Comparison of ENCODE assay signal across 1 cellular context in the genomic region with DNA sequence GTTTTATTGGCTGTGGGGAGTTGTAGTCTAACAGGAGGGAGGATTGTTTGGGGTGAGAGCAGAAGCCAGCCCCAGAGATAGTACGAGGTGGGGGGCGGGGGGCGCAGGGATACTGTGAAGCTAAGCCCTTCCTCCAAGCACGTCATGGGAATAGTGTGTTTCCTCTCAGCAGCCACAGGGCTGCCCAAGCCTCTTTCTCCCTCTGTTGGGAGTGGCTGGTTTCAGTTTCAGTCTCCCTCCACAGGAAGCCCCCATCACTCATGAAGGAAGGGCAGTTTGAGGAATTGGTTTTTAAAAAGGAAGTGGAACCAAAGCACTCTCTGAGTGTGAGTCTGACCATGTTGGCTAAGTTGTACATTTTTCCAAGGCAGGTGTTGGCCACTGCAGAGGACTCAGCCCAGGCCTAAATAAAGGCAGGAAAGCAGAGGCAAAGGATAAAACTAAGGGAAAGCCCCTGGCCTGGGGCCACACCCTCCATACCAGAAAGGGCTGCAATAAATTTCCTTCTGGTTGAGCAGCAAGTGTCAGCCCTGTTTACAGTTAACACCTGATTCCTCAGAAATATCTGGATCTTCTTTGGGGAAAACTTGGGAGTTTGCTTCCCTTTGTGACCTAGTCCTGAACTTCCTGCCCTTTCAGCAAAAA.
TF ChIP-seq lines count a peak whose summit lies in the region.

No MANE protein-coding gene starts in this region.

TF ChIP-seq in GM23338, 12 proteins besides CTCF, POLR2A, EP300 and RAD21 (continued from another document):
- TF ChIP-seq, protein P1, sequence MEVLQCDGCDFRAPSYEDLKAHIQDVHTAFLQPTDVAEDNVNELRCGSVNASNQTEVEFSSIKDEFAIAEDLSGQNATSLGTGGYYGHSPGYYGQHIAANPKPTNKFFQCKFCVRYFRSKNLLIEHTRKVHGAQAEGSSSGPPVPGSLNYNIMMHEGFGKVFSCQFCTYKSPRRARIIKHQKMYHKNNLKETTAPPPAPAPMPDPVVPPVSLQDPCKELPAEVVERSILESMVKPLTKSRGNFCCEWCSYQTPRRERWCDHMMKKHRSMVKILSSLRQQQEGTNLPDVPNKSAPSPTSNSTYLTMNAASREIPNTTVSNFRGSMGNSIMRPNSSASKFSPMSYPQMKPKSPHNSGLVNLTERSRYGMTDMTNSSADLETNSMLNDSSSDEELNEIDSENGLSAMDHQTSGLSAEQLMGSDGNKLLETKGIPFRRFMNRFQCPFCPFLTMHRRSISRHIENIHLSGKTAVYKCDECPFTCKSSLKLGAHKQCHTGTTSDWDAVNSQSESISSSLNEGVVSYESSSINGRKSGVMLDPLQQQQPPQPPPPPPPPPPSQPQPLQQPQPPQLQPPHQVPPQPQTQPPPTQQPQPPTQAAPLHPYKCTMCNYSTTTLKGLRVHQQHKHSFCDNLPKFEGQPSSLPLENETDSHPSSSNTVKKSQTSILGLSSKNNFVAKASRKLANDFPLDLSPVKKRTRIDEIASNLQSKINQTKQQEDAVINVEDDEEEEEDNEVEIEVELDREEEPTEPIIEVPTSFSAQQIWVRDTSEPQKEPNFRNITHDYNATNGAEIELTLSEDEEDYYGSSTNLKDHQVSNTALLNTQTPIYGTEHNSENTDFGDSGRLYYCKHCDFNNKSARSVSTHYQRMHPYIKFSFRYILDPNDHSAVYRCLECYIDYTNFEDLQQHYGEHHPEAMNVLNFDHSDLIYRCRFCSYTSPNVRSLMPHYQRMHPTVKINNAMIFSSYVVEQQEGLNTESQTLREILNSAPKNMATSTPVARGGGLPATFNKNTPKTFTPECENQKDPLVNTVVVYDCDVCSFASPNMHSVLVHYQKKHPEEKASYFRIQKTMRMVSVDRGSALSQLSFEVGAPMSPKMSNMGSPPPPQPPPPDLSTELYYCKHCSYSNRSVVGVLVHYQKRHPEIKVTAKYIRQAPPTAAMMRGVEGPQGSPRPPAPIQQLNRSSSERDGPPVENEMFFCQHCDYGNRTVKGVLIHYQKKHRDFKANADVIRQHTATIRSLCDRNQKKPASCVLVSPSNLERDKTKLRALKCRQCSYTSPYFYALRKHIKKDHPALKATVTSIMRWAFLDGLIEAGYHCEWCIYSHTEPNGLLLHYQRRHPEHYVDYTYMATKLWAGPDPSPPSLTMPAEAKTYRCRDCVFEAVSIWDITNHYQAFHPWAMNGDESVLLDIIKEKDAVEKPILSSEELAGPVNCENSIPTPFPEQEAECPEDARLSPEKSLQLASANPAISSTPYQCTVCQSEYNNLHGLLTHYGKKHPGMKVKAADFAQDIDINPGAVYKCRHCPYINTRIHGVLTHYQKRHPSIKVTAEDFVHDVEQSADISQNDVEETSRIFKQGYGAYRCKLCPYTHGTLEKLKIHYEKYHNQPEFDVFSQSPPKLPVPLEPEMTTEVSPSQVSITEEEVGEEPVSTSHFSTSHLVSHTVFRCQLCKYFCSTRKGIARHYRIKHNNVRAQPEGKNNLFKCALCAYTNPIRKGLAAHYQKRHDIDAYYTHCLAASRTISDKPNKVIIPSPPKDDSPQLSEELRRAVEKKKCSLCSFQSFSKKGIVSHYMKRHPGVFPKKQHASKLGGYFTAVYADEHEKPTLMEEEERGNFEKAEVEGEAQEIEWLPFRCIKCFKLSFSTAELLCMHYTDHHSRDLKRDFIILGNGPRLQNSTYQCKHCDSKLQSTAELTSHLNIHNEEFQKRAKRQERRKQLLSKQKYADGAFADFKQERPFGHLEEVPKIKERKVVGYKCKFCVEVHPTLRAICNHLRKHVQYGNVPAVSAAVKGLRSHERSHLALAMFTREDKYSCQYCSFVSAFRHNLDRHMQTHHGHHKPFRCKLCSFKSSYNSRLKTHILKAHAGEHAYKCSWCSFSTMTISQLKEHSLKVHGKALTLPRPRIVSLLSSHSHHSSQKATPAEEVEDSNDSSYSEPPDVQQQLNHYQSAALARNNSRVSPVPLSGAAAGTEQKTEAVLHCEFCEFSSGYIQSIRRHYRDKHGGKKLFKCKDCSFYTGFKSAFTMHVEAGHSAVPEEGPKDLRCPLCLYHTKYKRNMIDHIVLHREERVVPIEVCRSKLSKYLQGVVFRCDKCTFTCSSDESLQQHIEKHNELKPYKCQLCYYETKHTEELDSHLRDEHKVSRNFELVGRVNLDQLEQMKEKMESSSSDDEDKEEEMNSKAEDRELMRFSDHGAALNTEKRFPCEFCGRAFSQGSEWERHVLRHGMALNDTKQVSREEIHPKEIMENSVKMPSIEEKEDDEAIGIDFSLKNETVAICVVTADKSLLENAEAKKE (CRISPR knock-in tag; IDR thresholded peaks at IDR 0.05), result no peak
- TF ChIP-seq JUNB (IDR thresholded peaks at IDR 0.05; ENCODE audit: unreplicated experiment) (no peak), EZH2phosphoT487 (IDR thresholded peaks at IDR 0.05; ENCODE audit: unreplicated experiment) (no peak), ZNF331 (CRISPR knock-in tag; IDR thresholded peaks at IDR 0.05; ENCODE audit: low read depth) (no peak)
TF ChIP-seq in GM23338: peak in this region for 0.
